ENCODE assay signal across 8 cellular contexts in the genomic region with DNA sequence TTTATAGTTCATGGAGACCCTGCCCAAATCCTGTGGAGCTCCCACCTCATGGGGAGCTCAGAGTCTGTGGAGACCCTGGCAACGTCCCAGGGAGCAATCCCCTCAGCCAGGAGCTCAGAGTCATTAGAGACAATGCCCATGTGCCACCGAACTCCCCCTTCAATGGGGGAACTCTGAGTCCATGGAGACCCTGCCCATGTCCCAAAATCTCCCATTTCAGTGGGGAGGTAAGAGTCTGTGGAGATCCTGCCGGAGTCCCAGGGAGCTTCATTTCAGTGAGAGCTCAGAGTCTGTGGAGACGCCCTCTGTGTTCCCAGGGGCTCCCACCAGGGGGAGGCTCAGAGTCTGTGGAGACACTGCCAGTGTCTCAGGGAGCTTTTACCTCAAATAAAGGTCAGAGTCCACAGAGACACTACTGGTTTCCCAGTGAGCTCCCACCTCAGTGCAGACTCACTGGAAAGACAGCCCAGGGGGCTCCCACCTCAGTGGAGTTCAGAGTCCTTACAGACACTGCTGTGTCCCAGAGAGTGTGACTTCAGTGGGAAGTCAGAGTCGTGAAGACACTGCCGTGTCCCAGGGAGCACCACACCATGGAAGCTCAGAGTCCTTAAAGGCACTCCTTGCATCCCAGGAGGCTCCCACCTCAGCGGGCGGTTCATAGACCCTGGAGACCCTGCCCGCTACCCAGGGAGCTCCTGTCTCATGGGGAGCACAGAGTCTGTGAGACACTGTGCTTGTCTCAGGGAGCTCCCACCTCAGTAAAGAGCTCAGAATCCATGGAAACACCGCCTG. TPM values are rescaled to one million over a fixed set of nuclear protein-coding genes. Genes with fewer than 3 reads are reported as not detected.
A peak's percentile ranks its signal among the peaks of the same experiment; 100 is the strongest.
DNase-seq lines count a peak whose midpoint lies in the region; ATAC-seq, FAIRE-seq and TF ChIP-seq lines count a peak whose summit lies in the region.

No MANE protein-coding gene starts in this region.

- H3K4me3 ChIP-seq in brain microvascular endothelial cell (ENCODE audit: low read depth, low read length), result no peak overlapping the region

- in situ Hi-C loops in brain microvascular endothelial cell (cut with HindIII; ENCODE audit: low pct_ligation_motif_present, low sequenced_read_pairs), result no loop called here

- H3K27ac ChIP-seq in 22Rv1, result no peak overlapping the region
- no peak overlapping the region for H3K27ac ChIP-seq in brain microvascular endothelial cell

- DNase-seq in GM20000 (ENCODE audit: low spot score), result peak; percentile 34
- peak in 3 of 5 donors; percentile 47 to 56 (median 54) for DNase-seq in T-helper 1 cell
- peak; percentile 37 for DNase-seq in brain microvascular endothelial cell
- peak; percentile 42 to 43 for DNase-seq in lung microvascular endothelial cell (ENCODE audit: low read depth in 2 of 2)
- no peak for DNase-seq in urothelium cell line (ENCODE audit: low spot score)

- ATAC-seq in HG03135 (IDR thresholded peaks at IDR 0.05; ENCODE audit: unreplicated experiment) (no peak), GM21737 (IDR thresholded peaks at IDR 0.05; ENCODE audit: unreplicated experiment) (no peak)

- H3K27me3 ChIP-seq in brain microvascular endothelial cell (replicated peaks), result peaks cover 2% of the 10 kb centered on the region

- TF ChIP-seq CTCF in 22Rv1 (IDR thresholded peaks at IDR 0.05) (peak; percentile 64), GM20000 (IDR thresholded peaks at IDR 0.05; ENCODE audit: extremely low read depth, missing control alignments) (peak; percentile 13), brain microvascular endothelial cell (IDR thresholded peaks at IDR 0.05; ENCODE audit: low read depth, low read length, missing control alignments) (peak; percentile 82)

- FAIRE-seq in urothelium cell line (lab: Jason Lieb, UNC), result no peak

- H3K36me3 ChIP-seq in brain microvascular endothelial cell (replicated peaks), result no peaks in the 10 kb centered on the region

RNA-seq across cellular contexts. Expression of gene MYO1G, which starts 5.0 kb away (rescaled TPM):
- total RNA-seq in lung microvascular endothelial cell, result under 0.01 TPM in 2 replicates

RNA-seq across cellular contexts. Expression of gene CCM2, which starts 26.2 kb away (rescaled TPM):
- total RNA-seq in lung microvascular endothelial cell, result 47.5 and 67.9 TPM in 2 replicates

Comparison
In these comparisons a context has a peak if more than half of its experiments do, and no peak if none do; other contexts are left out.
1. CTCF ChIP-seq: peak in every context shown above with its lines; median percentile 82 in brain microvascular endothelial cell; 64 in 22Rv1; 13 in GM20000.